ENCODE assay signal across 15 cellular contexts in the genomic region with DNA sequence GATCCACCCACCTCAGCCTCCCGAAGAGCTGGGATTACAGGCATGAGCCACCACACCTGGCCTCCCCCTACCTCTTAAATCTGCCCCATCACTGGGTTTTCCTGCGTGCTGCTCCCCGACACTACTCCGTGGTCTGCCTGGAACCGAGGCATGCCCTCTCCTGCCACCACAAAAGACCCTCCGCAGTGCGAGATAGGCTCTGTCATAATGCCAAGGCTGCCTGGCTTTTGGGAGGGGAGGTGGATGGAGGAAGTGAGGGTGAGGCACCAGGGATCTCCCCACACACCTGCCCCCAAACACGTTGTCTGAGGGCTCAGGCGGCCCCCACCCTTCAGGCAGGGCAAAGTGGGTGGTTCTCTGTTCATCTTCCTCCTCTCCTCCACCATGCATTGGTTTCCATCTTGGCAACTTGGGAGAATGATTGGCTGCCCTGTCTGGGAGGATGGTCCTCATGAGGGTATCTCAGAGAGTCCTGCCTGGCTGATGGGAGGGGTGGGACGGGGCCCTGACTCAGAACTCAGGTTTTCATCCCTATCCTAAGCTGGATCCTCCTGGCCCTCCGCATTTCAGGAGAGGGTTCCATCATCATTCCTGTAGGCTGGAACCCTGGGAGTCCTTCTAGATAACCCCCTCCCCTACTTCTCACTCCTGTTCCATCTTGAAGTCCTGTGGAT. TPM values are rescaled to one million over a fixed set of nuclear protein-coding genes. Genes with fewer than 3 reads are reported as not detected.
DNase-seq lines count a peak whose midpoint lies in the region; ATAC-seq and TF ChIP-seq lines count a peak whose summit lies in the region.
"Had no signal": no experiment of that assay in that cellular context is flagged by ENCODE, and none has a peak within 500 bp of the region (broad histone marks: within the 10 kb centered on the region; RNA-seq: fewer than 3 reads in every experiment).

No MANE protein-coding gene starts in this region.

- no peak overlapping the region for H3K27ac ChIP-seq in GM23338 (ENCODE audit: low read depth)
- H3K27ac ChIP-seq: C4-2B had no signal

- H3K9me3 Mint-ChIP-seq in GM23338 (peaks cover 7% of the 10 kb centered on the region; the same call in 2 of the 3 replicates), osteocyte (ENCODE audit: unreplicated experiment) (no peaks in the 10 kb centered on the region)
- H3K9me3 Mint-ChIP-seq: CD4-positive, alpha-beta memory T cell had no signal

- no peak overlapping the region for H2AFZ ChIP-seq in GM23338

- peaks cover 34% of the 10 kb centered on the region for H3K4me1 ChIP-seq in GM23338 (ENCODE audit: insufficient read depth)
- H3K4me1 ChIP-seq: HAP-1 had no signal

- peaks cover 42% of the 10 kb centered on the region for H3K4me1 Mint-ChIP-seq in GM23338
- peaks cover 27% of the 10 kb centered on the region for H3K4me1 Mint-ChIP-seq in osteocyte (ENCODE audit: unreplicated experiment)
- H3K4me1 Mint-ChIP-seq: CD4-positive, alpha-beta memory T cell had no signal

- no peaks in the 10 kb centered on the region for H3K27me3 ChIP-seq in GM23338 (ENCODE audit: insufficient read depth)
- H3K27me3 ChIP-seq: BE2C had no signal

- no peak overlapping the region for H3K4me3 ChIP-seq in GM23338
- no peak overlapping the region for H3K4me3 ChIP-seq in cardiac fibroblast (replicated peaks in 1 of 2; ENCODE audit: low read depth in 2 of 2, low read length in 2 of 2)
- H3K4me3 ChIP-seq: HAP-1 had no signal

- ATAC-seq in GM23338 (no peak), HG03045 (IDR thresholded peaks at IDR 0.05; ENCODE audit: unreplicated experiment) (no peak), left colon (no peak)
- ATAC-seq: HepG2 had no signal

- H3K36me3 ChIP-seq in GM23338 (ENCODE audit: insufficient read depth) = no peaks in the 10 kb centered on the region
- H3K36me3 ChIP-seq: BE2C, HAP-1 had no signal

- H3K27ac Mint-ChIP-seq in GM23338 (peak overlapping the region; percentile 58; the same call in 1 of the 2 replicates), osteocyte (ENCODE audit: unreplicated experiment) (peak overlapping the region; percentile 43)

- H3K36me3 Mint-ChIP-seq in GM23338 (ENCODE audit: low read depth) (peaks cover 4% of the 10 kb centered on the region), osteocyte (ENCODE audit: unreplicated experiment) (no peaks in the 10 kb centered on the region)
- H3K36me3 Mint-ChIP-seq: CD4-positive, alpha-beta memory T cell had no signal

- 0 out of 2 replicates have a peak, but pooled peaks cover 6% of the 10 kb centered on the region for H3F3A ChIP-seq in GM23338 (replicated peaks; ENCODE audit: low read depth)

- no peak for TF ChIP-seq CTCF in GM23338 (conservative IDR thresholded peaks at IDR 0.05; ENCODE audit: low read depth in 2 of 2)
- TF ChIP-seq CTCF in cardiac fibroblast (IDR thresholded peaks at IDR 0.05; ENCODE audit: low read depth, low read length) = no peak
- no peak for TF ChIP-seq CTCF in osteocyte (IDR thresholded peaks at IDR 0.05)

- H3K79me2 ChIP-seq in GM23338 (replicated peaks; ENCODE audit: insufficient read depth) = no peaks in the 10 kb centered on the region

- H3K9me2 ChIP-seq in GM23338 (ENCODE audit: insufficient read depth) = no peaks in the 10 kb centered on the region

- H3K27me3 Mint-ChIP-seq in GM23338 (ENCODE audit: insufficient read depth, low read depth, poor library complexity) (peaks cover 34% of the 10 kb centered on the region), osteocyte (ENCODE audit: unreplicated experiment) (no peaks in the 10 kb centered on the region)
- H3K27me3 Mint-ChIP-seq: CD4-positive, alpha-beta memory T cell had no signal

- DNase-seq in GM23338 (ENCODE audit: low spot score) (no peak), cardiac fibroblast (ENCODE audit: low read depth in 2 of 2) (peak; percentile 52), iris pigment epithelial cell (ENCODE audit: low read depth) (peak; percentile 23), osteocyte (ENCODE audit: extremely low spot score, unreplicated experiment) (no peak), left colon (no peak), NCI-H1105 treated with DMSO at 0.1 percent for 48 hours (lab: John Stamatoyannopoulos, UW) (no peak)
- DNase-seq: BE2C; CD4-positive, alpha-beta memory T cell; DMS79 treated with DMSO at 0.1 percent for 48 hours; EL; GOT3 had no signal

- H3K4me2 ChIP-seq in GM23338 = no peak overlapping the region

- H3K4me3 Mint-ChIP-seq in GM23338 (no peak overlapping the region), osteocyte (ENCODE audit: unreplicated experiment) (no peak overlapping the region)
- H3K4me3 Mint-ChIP-seq: CD4-positive, alpha-beta memory T cell had no signal

- H4K20me1 ChIP-seq in GM23338 (replicated peaks; ENCODE audit: insufficient read depth) = no peaks in the 10 kb centered on the region

- intact Hi-C loops in left colon (cut with DNase I, micrococcal nuclease) = no loop called here

TF ChIP-seq in GM23338, 12 proteins besides CTCF, POLR2A, EP300 and RAD21 (continues in another document):
- TF ChIP-seq EZH2phosphoT487 (IDR thresholded peaks at IDR 0.05; ENCODE audit: unreplicated experiment) (no peak), CREB1 (CRISPR knock-in tag; IDR thresholded peaks at IDR 0.05; ENCODE audit: low read depth) (no peak)
- TF ChIP-seq, protein P1, sequence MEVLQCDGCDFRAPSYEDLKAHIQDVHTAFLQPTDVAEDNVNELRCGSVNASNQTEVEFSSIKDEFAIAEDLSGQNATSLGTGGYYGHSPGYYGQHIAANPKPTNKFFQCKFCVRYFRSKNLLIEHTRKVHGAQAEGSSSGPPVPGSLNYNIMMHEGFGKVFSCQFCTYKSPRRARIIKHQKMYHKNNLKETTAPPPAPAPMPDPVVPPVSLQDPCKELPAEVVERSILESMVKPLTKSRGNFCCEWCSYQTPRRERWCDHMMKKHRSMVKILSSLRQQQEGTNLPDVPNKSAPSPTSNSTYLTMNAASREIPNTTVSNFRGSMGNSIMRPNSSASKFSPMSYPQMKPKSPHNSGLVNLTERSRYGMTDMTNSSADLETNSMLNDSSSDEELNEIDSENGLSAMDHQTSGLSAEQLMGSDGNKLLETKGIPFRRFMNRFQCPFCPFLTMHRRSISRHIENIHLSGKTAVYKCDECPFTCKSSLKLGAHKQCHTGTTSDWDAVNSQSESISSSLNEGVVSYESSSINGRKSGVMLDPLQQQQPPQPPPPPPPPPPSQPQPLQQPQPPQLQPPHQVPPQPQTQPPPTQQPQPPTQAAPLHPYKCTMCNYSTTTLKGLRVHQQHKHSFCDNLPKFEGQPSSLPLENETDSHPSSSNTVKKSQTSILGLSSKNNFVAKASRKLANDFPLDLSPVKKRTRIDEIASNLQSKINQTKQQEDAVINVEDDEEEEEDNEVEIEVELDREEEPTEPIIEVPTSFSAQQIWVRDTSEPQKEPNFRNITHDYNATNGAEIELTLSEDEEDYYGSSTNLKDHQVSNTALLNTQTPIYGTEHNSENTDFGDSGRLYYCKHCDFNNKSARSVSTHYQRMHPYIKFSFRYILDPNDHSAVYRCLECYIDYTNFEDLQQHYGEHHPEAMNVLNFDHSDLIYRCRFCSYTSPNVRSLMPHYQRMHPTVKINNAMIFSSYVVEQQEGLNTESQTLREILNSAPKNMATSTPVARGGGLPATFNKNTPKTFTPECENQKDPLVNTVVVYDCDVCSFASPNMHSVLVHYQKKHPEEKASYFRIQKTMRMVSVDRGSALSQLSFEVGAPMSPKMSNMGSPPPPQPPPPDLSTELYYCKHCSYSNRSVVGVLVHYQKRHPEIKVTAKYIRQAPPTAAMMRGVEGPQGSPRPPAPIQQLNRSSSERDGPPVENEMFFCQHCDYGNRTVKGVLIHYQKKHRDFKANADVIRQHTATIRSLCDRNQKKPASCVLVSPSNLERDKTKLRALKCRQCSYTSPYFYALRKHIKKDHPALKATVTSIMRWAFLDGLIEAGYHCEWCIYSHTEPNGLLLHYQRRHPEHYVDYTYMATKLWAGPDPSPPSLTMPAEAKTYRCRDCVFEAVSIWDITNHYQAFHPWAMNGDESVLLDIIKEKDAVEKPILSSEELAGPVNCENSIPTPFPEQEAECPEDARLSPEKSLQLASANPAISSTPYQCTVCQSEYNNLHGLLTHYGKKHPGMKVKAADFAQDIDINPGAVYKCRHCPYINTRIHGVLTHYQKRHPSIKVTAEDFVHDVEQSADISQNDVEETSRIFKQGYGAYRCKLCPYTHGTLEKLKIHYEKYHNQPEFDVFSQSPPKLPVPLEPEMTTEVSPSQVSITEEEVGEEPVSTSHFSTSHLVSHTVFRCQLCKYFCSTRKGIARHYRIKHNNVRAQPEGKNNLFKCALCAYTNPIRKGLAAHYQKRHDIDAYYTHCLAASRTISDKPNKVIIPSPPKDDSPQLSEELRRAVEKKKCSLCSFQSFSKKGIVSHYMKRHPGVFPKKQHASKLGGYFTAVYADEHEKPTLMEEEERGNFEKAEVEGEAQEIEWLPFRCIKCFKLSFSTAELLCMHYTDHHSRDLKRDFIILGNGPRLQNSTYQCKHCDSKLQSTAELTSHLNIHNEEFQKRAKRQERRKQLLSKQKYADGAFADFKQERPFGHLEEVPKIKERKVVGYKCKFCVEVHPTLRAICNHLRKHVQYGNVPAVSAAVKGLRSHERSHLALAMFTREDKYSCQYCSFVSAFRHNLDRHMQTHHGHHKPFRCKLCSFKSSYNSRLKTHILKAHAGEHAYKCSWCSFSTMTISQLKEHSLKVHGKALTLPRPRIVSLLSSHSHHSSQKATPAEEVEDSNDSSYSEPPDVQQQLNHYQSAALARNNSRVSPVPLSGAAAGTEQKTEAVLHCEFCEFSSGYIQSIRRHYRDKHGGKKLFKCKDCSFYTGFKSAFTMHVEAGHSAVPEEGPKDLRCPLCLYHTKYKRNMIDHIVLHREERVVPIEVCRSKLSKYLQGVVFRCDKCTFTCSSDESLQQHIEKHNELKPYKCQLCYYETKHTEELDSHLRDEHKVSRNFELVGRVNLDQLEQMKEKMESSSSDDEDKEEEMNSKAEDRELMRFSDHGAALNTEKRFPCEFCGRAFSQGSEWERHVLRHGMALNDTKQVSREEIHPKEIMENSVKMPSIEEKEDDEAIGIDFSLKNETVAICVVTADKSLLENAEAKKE (CRISPR knock-in tag; IDR thresholded peaks at IDR 0.05) = no peak

RNA-seq across cellular contexts. Expression of gene IGFBP4, which starts 23.2 kb away (rescaled TPM):
- 78.9 and 87.2 TPM in 2 replicates for total RNA-seq in GM23338 (2014; rRNA removed; shearing (Covaris generic))
- polyA plus RNA-seq in GM23338 (2016; fragmentation: Nextera tagmentation; extraction: Ambion mirVana) = 37.6 and 38.7 TPM in 2 replicates
- total RNA-seq in osteocyte = 2,074 and 2,132 TPM in 2 replicates
- 100 to 1,000 TPM; 148 to 209 TPM for total RNA-seq in left colon

RNA-seq across cellular contexts. Expression of gene TNS4, which starts 35.0 kb away (rescaled TPM):
- 0.08 and 4.9 TPM in 2 replicates for total RNA-seq in GM23338 (2014; rRNA removed; shearing (Covaris generic))
- polyA plus RNA-seq in GM23338 (2016; fragmentation: Nextera tagmentation; extraction: Ambion mirVana) = 0.31 and 0.64 TPM in 2 replicates
- total RNA-seq in osteocyte (0.21 and 0.73 TPM in 2 replicates), left colon (10 to 100 TPM in 1 of 2 donors, 1 to 10 TPM in 1; 2.5 to 10.5 TPM)

RNA-seq across cellular contexts. Expression of gene TOP2A, which starts 48.7 kb away (rescaled TPM):
- total RNA-seq in GM23338 (2014; rRNA removed; shearing (Covaris generic)) = 258 and 263 TPM in 2 replicates
- 442 and 485 TPM in 2 replicates for polyA plus RNA-seq in GM23338 (2016; fragmentation: Nextera tagmentation; extraction: Ambion mirVana)
- total RNA-seq in osteocyte = 41.9 and 43.3 TPM in 2 replicates
- 10 to 100 TPM; 10.9 to 30.3 TPM for total RNA-seq in left colon

Comparison
In these comparisons a context has a peak if more than half of its experiments do, and no peak if none do; other contexts are left out.
1. DNase-seq: peak in cardiac fibroblast (2 of 2) and iris pigment epithelial cell (single experiment); none in GM23338 (single experiment), osteocyte (single experiment), left colon (0 of 2) and NCI-H1105 treated with DMSO at 0.1 percent for 48 hours (single experiment).